Comparison of ENCODE assay signal across 9 cellular contexts in the genomic region with DNA sequence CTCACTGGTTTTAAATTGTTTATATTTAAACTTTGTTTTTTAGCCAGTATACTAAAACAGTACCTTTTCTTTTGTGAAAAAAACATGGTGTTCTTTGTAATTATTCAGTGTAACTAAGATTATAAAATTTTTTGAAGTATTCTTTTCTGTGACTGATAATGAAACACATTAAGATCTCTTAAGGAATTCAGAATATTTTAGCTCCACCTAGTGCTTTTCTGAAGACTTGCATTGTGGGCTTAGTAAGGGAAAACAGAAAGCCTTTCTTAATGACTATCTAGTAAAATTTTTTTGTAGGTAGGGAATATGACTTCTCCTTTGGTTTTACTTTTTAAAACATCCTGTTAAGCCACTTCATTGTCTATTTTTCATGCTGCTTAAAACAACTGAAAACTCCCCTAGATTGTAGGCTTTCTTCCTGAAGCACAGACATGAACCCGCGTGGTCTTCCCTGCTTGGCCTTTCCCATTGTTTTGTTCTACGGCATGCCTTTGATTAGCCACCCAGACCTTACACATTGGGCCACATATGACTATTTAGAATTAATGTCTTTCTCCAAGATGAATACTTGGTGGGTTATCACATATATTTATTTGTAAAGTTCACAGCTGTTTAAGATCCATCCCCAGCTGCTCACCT.
DNase-seq lines count a peak whose midpoint lies in the region; ATAC-seq and TF ChIP-seq lines count a peak whose summit lies in the region.
"Had no signal": no experiment of that assay in that cellular context is flagged by ENCODE, and none has a peak within 500 bp of the region (broad histone marks: within the 10 kb centered on the region; RNA-seq: fewer than 3 reads in every experiment).

No MANE protein-coding gene starts in this region.

- no peaks in the 10 kb centered on the region for H3K9me3 ChIP-seq in tibial nerve
- H3K9me3 ChIP-seq: HAP-1 had no signal

- H3K36me3 Mint-ChIP-seq in stimulated activated effector memory CD8-positive, alpha-beta T cell treated with anti-CD3 and anti-CD28 coated beads, Interleukin-12 subunit alpha, Interleukin-12 subunit beta, amount 100 ng/mL, for 72 hours, result peaks cover 15% of the 10 kb centered on the region

- TF ChIP-seq EP300 in tibial nerve (IDR thresholded peaks at IDR 0.05), result no peak

- H3K4me1 ChIP-seq in tibial nerve, result no peaks in the 10 kb centered on the region

- peak; percentile 59 for DNase-seq in AG10803 (ENCODE audit: low read depth)
- DNase-seq in NCI-H1105 (lab: John Stamatoyannopoulos, UW), result peak; percentile 44
- peak; percentile 15 for DNase-seq in iPS-NIHi11 (ENCODE audit: low spot score)
- DNase-seq in tibial nerve (ENCODE audit: low spot score in 2 of 2), result no peak
- DNase-seq in activated effector memory CD4-positive, alpha-beta T cell treated with Interleukin-2 at 50 U/mL for 16 hours, result no peak
- no peak for DNase-seq in stimulated activated effector memory CD8-positive, alpha-beta T cell treated with anti-CD3 and anti-CD28 coated beads, Interleukin-12 subunit alpha, Interleukin-12 subunit beta, amount 100 ng/mL, for 72 hours (ENCODE audit: low spot score in 2 of 2)

- peaks cover 0 to 19% (median 0%) of the 10 kb centered on the region in 3 donors for H3K36me3 ChIP-seq in tibial nerve

- ATAC-seq in GM18868 (IDR thresholded peaks at IDR 0.05; ENCODE audit: unreplicated experiment), result peak; percentile 81
- no peak for ATAC-seq in stimulated activated effector memory CD8-positive, alpha-beta T cell treated with anti-CD3 and anti-CD28 coated beads, Interleukin-12 subunit alpha, Interleukin-12 subunit beta, amount 100 ng/mL, for 72 hours

- no peak overlapping the region for H3K27ac Mint-ChIP-seq in stimulated activated effector memory CD8-positive, alpha-beta T cell treated with anti-CD3 and anti-CD28 coated beads, Interleukin-12 subunit alpha, Interleukin-12 subunit beta, amount 100 ng/mL, for 72 hours

- no peak for TF ChIP-seq POLR2A in tibial nerve (IDR thresholded peaks at IDR 0.05)

- H3K4me1 Mint-ChIP-seq in stimulated activated effector memory CD8-positive, alpha-beta T cell treated with anti-CD3 and anti-CD28 coated beads, Interleukin-12 subunit alpha, Interleukin-12 subunit beta, amount 100 ng/mL, for 72 hours, result no peaks in the 10 kb centered on the region

- peak; percentile 83 for TF ChIP-seq CTCF in AG10803 (conservative IDR thresholded peaks at IDR 0.05; ENCODE audit: low read length)
- TF ChIP-seq CTCF in WI38 (IDR thresholded peaks at IDR 0.05; ENCODE audit: low read depth, low read length), result peak; percentile 53; the same call in 1 of the 2 replicates
- TF ChIP-seq CTCF in tibial nerve (IDR thresholded peaks at IDR 0.05), result peak; percentile 59 to 74 (median 68)

- H3K4me3 Mint-ChIP-seq in stimulated activated effector memory CD8-positive, alpha-beta T cell treated with anti-CD3 and anti-CD28 coated beads, Interleukin-12 subunit alpha, Interleukin-12 subunit beta, amount 100 ng/mL, for 72 hours, result no peak overlapping the region

- no peaks in the 10 kb centered on the region for H3K9me3 Mint-ChIP-seq in stimulated activated effector memory CD8-positive, alpha-beta T cell treated with anti-CD3 and anti-CD28 coated beads, Interleukin-12 subunit alpha, Interleukin-12 subunit beta, amount 100 ng/mL, for 72 hours

- H3K4me3 ChIP-seq in AG10803 (ENCODE audit: low read length) (no peak overlapping the region), WI38 (ENCODE audit: low read depth, low read length) (no peak overlapping the region), tibial nerve (no peak overlapping the region)
- H3K4me3 ChIP-seq: HAP-1 had no signal

- H3K27ac ChIP-seq in tibial nerve, result no peak overlapping the region

- WGBS in tibial nerve, 2 donors, result 72 to 81% methylated on average over 3 of the region's 3 CpGs

- no peaks in the 10 kb centered on the region for H3K27me3 ChIP-seq in tibial nerve

Comparison
In these comparisons a context has a peak if more than half of its experiments do, and no peak if none do; other contexts are left out.
1. DNase-seq: peak in AG10803 (single experiment), NCI-H1105 (single experiment) and iPS-NIHi11 (single experiment); none in tibial nerve (0 of 2), activated effector memory CD4-positive, alpha-beta T cell treated with Interleukin-2 at 50 U/mL for 16 hours (single experiment) and stimulated activated effector memory CD8-positive, alpha-beta T cell treated with anti-CD3 and anti-CD28 coated beads, Interleukin-12 subunit alpha, Interleukin-12 subunit beta, amount 100 ng/mL, for 72 hours (0 of 2).
2. Peak in every context shown above with its lines, with median percentiles within 50 percentile points of each other: CTCF ChIP-seq.